Comparison of ENCODE assay signal across 8 cellular contexts in genomic region chr18:50967714-50968661, GRCh38. TPM values are rescaled to one million over a fixed set of nuclear protein-coding genes. Genes with fewer than 3 reads are reported as not detected.
DNase-seq lines count a peak whose midpoint lies in the region; ATAC-seq lines count a peak whose summit lies in the region.

Gene ELAC1 (plus strand): TSS chr18:50968040. CDS start chr18:50974405, 6,365 bp downstream.

- peaks cover 9% of the 10 kb centered on the region for H3K9me3 Mint-ChIP-seq in activated T-cell treated with anti-CD3 and anti-CD28 coated beads, Interleukin-2, amount 50 U/mL, for 4 hours

- H3K9ac ChIP-seq in HUES6 (ENCODE audit: low read length), result peak within 1 kb of the TSS; percentile 90

- H3K27ac ChIP-seq in HUES6 (ENCODE audit: low read depth, low read length) (peak within 1 kb of the TSS; percentile 92), esophagus (ENCODE audit: low read depth in 2 of 2, low read length in 1 of 2) (peak within 1 kb of the TSS; percentile 92 to 98), muscle layer of duodenum (ENCODE audit: low read length) (peak within 1 kb of the TSS; percentile 98)

- H3K4me1 Mint-ChIP-seq in activated T-cell treated with anti-CD3 and anti-CD28 coated beads, Interleukin-2, amount 50 U/mL, for 4 hours (ENCODE audit: low read depth), result peaks cover 25% of the 10 kb centered on the region

- DNase-seq in DMS114 treated with DMSO at 0.1 percent for 48 hours (lab: John Stamatoyannopoulos, UW; ENCODE audit: unreplicated experiment) (peak; percentile 33), OCI-M1 (lab: John Stamatoyannopoulos, UW) (peak; percentile 85)
- peak; percentile 51 for DNase-seq in activated T-cell treated with anti-CD3 and anti-CD28 coated beads, Interleukin-2, amount 50 U/mL, for 4 hours
- peak; percentile 24 to 60 for DNase-seq in stimulated activated CD8-positive, alpha-beta memory T cell treated with anti-CD3 and anti-CD28 coated beads, Interleukin-7, amount 100 ng/mL, for 4 hours (ENCODE audit: low read depth in 2 of 2)

- H3K4me3 ChIP-seq in HUES6 (ENCODE audit: low read depth, low read length), result peak within 1 kb of the TSS; percentile 75
- peak within 1 kb of the TSS; percentile 79 to 90 for H3K4me3 ChIP-seq in esophagus (ENCODE audit: low read depth in 1 of 2, low read length in 2 of 2)
- H3K4me3 ChIP-seq in muscle layer of duodenum (ENCODE audit: low read depth in 1 of 2, low read length in 2 of 2), result peak within 1 kb of the TSS; percentile 88 to 96

- H3K4me3 Mint-ChIP-seq in activated T-cell treated with anti-CD3 and anti-CD28 coated beads, Interleukin-2, amount 50 U/mL, for 4 hours, result peak within 1 kb of the TSS; percentile 96

- ATAC-seq in GM21423 (IDR thresholded peaks at IDR 0.05; ENCODE audit: unreplicated experiment), result peak; percentile 95
- ATAC-seq in activated T-cell treated with anti-CD3 and anti-CD28 coated beads, Interleukin-2, amount 50 U/mL, for 4 hours, result peak; percentile 96

- H3K9me3 ChIP-seq in HUES6 (ENCODE audit: control insufficient read depth, insufficient read depth, low read depth, low read length), result peaks cover 12% of the 10 kb centered on the region
- H3K9me3 ChIP-seq in esophagus (ENCODE audit: control insufficient read depth in 2 of 2, insufficient read depth in 1 of 2, low read depth in 1 of 2, low read length in 1 of 2), result no peaks in the 10 kb centered on the region
- peaks cover 0 to 6% of the 10 kb centered on the region in 2 donors for H3K9me3 ChIP-seq in muscle layer of duodenum (ENCODE audit: control insufficient read depth in 1 of 2, low read length in 2 of 2)

- H3K36me3 ChIP-seq in HUES6 (ENCODE audit: control insufficient read depth, insufficient read depth, low read length), result no peaks in the 10 kb centered on the region
- H3K36me3 ChIP-seq in esophagus (ENCODE audit: control insufficient read depth in 2 of 2, insufficient read depth in 2 of 2, low read length in 1 of 2), result no peaks in the 10 kb centered on the region
- H3K36me3 ChIP-seq in muscle layer of duodenum (ENCODE audit: control insufficient read depth in 1 of 2, insufficient read depth in 2 of 2, low read length in 2 of 2), result peaks cover 0 to 6% of the 10 kb centered on the region in 2 donors

- H3K4me1 ChIP-seq in HUES6 (ENCODE audit: control insufficient read depth, insufficient read depth, low read length) (peaks cover 19% of the 10 kb centered on the region), esophagus (ENCODE audit: control insufficient read depth in 2 of 2, insufficient read depth in 2 of 2, low read length in 1 of 2) (no peaks in the 10 kb centered on the region), muscle layer of duodenum (ENCODE audit: control insufficient read depth in 1 of 2, insufficient read depth in 2 of 2, low read length in 2 of 2) (peaks cover 12 to 18% of the 10 kb centered on the region in 2 donors)

- WGBS in esophagus, 2 donors, result 0 to 1% methylated on average over 75 to 84 of the region's 84 CpGs

- H3K27me3 Mint-ChIP-seq in activated T-cell treated with anti-CD3 and anti-CD28 coated beads, Interleukin-2, amount 50 U/mL, for 4 hours (ENCODE audit: low read depth), result no peaks in the 10 kb centered on the region

- H3K27me3 ChIP-seq in HUES6 (ENCODE audit: control insufficient read depth, insufficient read depth, low read length) (no peaks in the 10 kb centered on the region), esophagus (ENCODE audit: control insufficient read depth in 1 of 2, insufficient read depth in 2 of 2, low read length in 2 of 2) (no peaks in the 10 kb centered on the region), muscle layer of duodenum (ENCODE audit: low read depth, low read length) (no peaks in the 10 kb centered on the region)

- H3K36me3 Mint-ChIP-seq in activated T-cell treated with anti-CD3 and anti-CD28 coated beads, Interleukin-2, amount 50 U/mL, for 4 hours (ENCODE audit: insufficient read depth), result no peaks in the 10 kb centered on the region

RNA-seq across cellular contexts. Expression of gene ELAC1, which starts in this region (rescaled TPM):
- total RNA-seq in activated T-cell treated with anti-CD3 and anti-CD28 coated beads, Interleukin-2, amount 50 U/mL, for 4 hours, result 1 to 10 TPM; 5.9 to 10.0 (median 6.5) TPM
- polyA plus RNA-seq in esophagus, result 1 to 10 TPM; 3.1 to 4.0 TPM

Comparison
In these comparisons a context has a peak if more than half of its experiments do, and no peak if none do; other contexts are left out.
1. Peak in every context shown above with its lines: DNase-seq, ATAC-seq, H3K4me3 ChIP-seq and H3K27ac ChIP-seq.
2. DNase-seq: peak in every context shown above with its lines; median percentile 85 in OCI-M1; 51 in activated T-cell treated with anti-CD3 and anti-CD28 coated beads, Interleukin-2, amount 50 U/mL, for 4 hours; 42 in stimulated activated CD8-positive, alpha-beta memory T cell treated with anti-CD3 and anti-CD28 coated beads, Interleukin-7, amount 100 ng/mL, for 4 hours; 33 in DMS114 treated with DMSO at 0.1 percent for 48 hours.